Comparison of ENCODE assay signal across 8 cellular contexts in genomic region chr6:73388800-73389512, GRCh38. TPM values are rescaled to one million over a fixed set of nuclear protein-coding genes. Genes with fewer than 3 reads are reported as not detected.
A peak's percentile ranks its signal among the peaks of the same experiment; 100 is the strongest.
DNase-seq lines count a peak whose midpoint lies in the region; ATAC-seq and TF ChIP-seq lines count a peak whose summit lies in the region.

No MANE protein-coding gene starts in this region.

- H2AFZ ChIP-seq in PC-3 (ENCODE audit: low read length): peak overlapping the region; percentile 90

- peak; percentile 21 to 67 (median 45) for DNase-seq in CD8-positive, alpha-beta memory T cell
- DNase-seq in PC-3 (peak; percentile 77), foreskin keratinocyte (peak; percentile 39 to 70), testis (peak; percentile 63)

- peak overlapping the region; percentile 78 to 95 (median 86) for H3K27ac Mint-ChIP-seq in CD8-positive, alpha-beta memory T cell
- H3K27ac Mint-ChIP-seq in activated T-helper 17 cell treated with anti-CD3 and anti-CD28 coated beads, Interleukin-2, amount 50 U/mL, for 72 hours: peak overlapping the region; percentile 82

- CTCF ChIA-PET in CD8-positive, alpha-beta memory T cell (lab: Charles Lee): interaction anchor here (0.8 to 2.3 kb wide), 12 partner anchors 11 to 773 kb away, joined by 3 to 10 read pairs (median 3); partner anchors contain the start of gene MTO1
- CTCF ChIA-PET in PC-3 (lab: Charles Lee): interaction anchor here (0.6 to 1.0 kb wide), 7 partner anchors 9 to 103 kb away, joined by 3 to 4 read pairs (median 3); no protein-coding TSS in a partner anchor

- H3K27me3 ChIP-seq in CD8-positive, alpha-beta memory T cell (ENCODE audit: insufficient read depth, low read length, poor library complexity, severe bottlenecking): no peaks in the 10 kb centered on the region
- H3K27me3 ChIP-seq in PC-3 (ENCODE audit: low read length) (no peaks in the 10 kb centered on the region), foreskin keratinocyte (no peaks in the 10 kb centered on the region), neutrophil (no peaks in the 10 kb centered on the region), testis (no peaks in the 10 kb centered on the region)

- peak overlapping the region; percentile 76 for H3K9ac ChIP-seq in PC-3 (ENCODE audit: low read length)

- intact Hi-C loops in PC-3 (cut with micrococcal nuclease): loop anchor here (5.0 kb wide), 2 partner anchors 62 to 102 kb away; no protein-coding TSS in a partner anchor
- intact Hi-C loops in testis (cut with DNase I; ENCODE audit: low total_unique reads): no loop called here

- H3K9me3 Mint-ChIP-seq in CD8-positive, alpha-beta memory T cell: no peaks in the 10 kb centered on the region
- H3K9me3 Mint-ChIP-seq in activated T-helper 17 cell treated with anti-CD3 and anti-CD28 coated beads, Interleukin-2, amount 50 U/mL, for 72 hours: no peaks in the 10 kb centered on the region

- peak; percentile 42 for TF ChIP-seq POLR2A in GM19193 (IDR thresholded peaks at IDR 0.05; ENCODE audit: extremely low read depth, insufficient read depth, insufficient read length)
- TF ChIP-seq POLR2A in testis (IDR thresholded peaks at IDR 0.05): no peak

- no peaks in the 10 kb centered on the region for H3K36me3 ChIP-seq in CD8-positive, alpha-beta memory T cell (ENCODE audit: insufficient read depth, low read length)
- no peaks in the 10 kb centered on the region for H3K36me3 ChIP-seq in PC-3 (ENCODE audit: low read depth, low read length)
- no peaks in the 10 kb centered on the region for H3K36me3 ChIP-seq in neutrophil
- no peaks in the 10 kb centered on the region for H3K36me3 ChIP-seq in testis (ENCODE audit: low read depth, missing control alignments)

- TF ChIP-seq CTCF in PC-3 (conservative IDR thresholded peaks at IDR 0.05; ENCODE audit: low read depth, low read length) (peak; percentile 73), foreskin keratinocyte (conservative IDR thresholded peaks at IDR 0.05) (peak; percentile 87), neutrophil (IDR thresholded peaks at IDR 0.05) (no peak), testis (IDR thresholded peaks at IDR 0.05) (peak; percentile 21 to 36 (median 34))

- peaks cover 8% of the 10 kb centered on the region for H3K4me1 ChIP-seq in CD8-positive, alpha-beta memory T cell (ENCODE audit: insufficient read depth, low read length)
- no peaks in the 10 kb centered on the region for H3K4me1 ChIP-seq in PC-3 (ENCODE audit: insufficient read depth, low read length)
- no peaks in the 10 kb centered on the region for H3K4me1 ChIP-seq in foreskin keratinocyte
- H3K4me1 ChIP-seq in neutrophil (ENCODE audit: control insufficient read depth in 1 of 2, insufficient read depth in 1 of 2, low read depth in 1 of 2, low read length in 1 of 2): peaks cover 11% of the 10 kb centered on the region in 2 experiments
- no peaks in the 10 kb centered on the region for H3K4me1 ChIP-seq in testis

- 3% methylated on average over 12 to 32 of the region's 38 CpGs for WGBS in testis, 2 donors

- H3K4me2 ChIP-seq in PC-3 (ENCODE audit: low read length): peak overlapping the region; percentile 92

- peak overlapping the region; percentile 78 to 95 (median 86) for H3K4me3 Mint-ChIP-seq in CD8-positive, alpha-beta memory T cell
- peak overlapping the region; percentile 86 for H3K4me3 Mint-ChIP-seq in activated T-helper 17 cell treated with anti-CD3 and anti-CD28 coated beads, Interleukin-2, amount 50 U/mL, for 72 hours

- no peaks in the 10 kb centered on the region for H3F3A ChIP-seq in PC-3 (ENCODE audit: low read length, unreplicated experiment)

- no peaks in the 10 kb centered on the region for H4K20me1 ChIP-seq in PC-3 (ENCODE audit: low read length)

- no peaks in the 10 kb centered on the region for H3K9me3 ChIP-seq in CD8-positive, alpha-beta memory T cell (ENCODE audit: low read length)
- H3K9me3 ChIP-seq in PC-3 (ENCODE audit: low read length): no peaks in the 10 kb centered on the region
- H3K9me3 ChIP-seq in neutrophil: no peaks in the 10 kb centered on the region
- no peaks in the 10 kb centered on the region for H3K9me3 ChIP-seq in testis

- H3K79me2 ChIP-seq in PC-3 (ENCODE audit: low read length): no peaks in the 10 kb centered on the region

- H3K4me3 ChIP-seq in CD8-positive, alpha-beta memory T cell (ENCODE audit: low read length): peak overlapping the region; percentile 66
- H3K4me3 ChIP-seq in PC-3 (ENCODE audit: low read length) (peak overlapping the region; percentile 79), neutrophil (ENCODE audit: low read depth in 1 of 2, low read length in 1 of 2) (peak overlapping the region; percentile 67 to 71), testis (peak overlapping the region; percentile 49 to 60)

- H3K4me1 Mint-ChIP-seq in CD8-positive, alpha-beta memory T cell: peaks cover 27 to 36% (median 35%) of the 10 kb centered on the region in 3 donors
- H3K4me1 Mint-ChIP-seq in activated T-helper 17 cell treated with anti-CD3 and anti-CD28 coated beads, Interleukin-2, amount 50 U/mL, for 72 hours: peaks cover 12% of the 10 kb centered on the region

- ATAC-seq in HG03354 (IDR thresholded peaks at IDR 0.05; ENCODE audit: poor library complexity, severe bottlenecking, unreplicated experiment) (peak; percentile 77), PC-3 (peak; percentile 87), foreskin keratinocyte (peak; percentile 85)
- peak; percentile 92 for ATAC-seq in activated T-helper 17 cell treated with anti-CD3 and anti-CD28 coated beads, Interleukin-2, amount 50 U/mL, for 72 hours (replicated peaks)

- H3K36me3 Mint-ChIP-seq in CD8-positive, alpha-beta memory T cell: peaks cover 0 to 5% (median 1%) of the 10 kb centered on the region in 3 donors
- no peaks in the 10 kb centered on the region for H3K36me3 Mint-ChIP-seq in activated T-helper 17 cell treated with anti-CD3 and anti-CD28 coated beads, Interleukin-2, amount 50 U/mL, for 72 hours (ENCODE audit: low read depth)

- H3K9me2 ChIP-seq in PC-3 (replicated peaks; ENCODE audit: low read length): no peaks in the 10 kb centered on the region

- peak overlapping the region; percentile 69 for H3K27ac ChIP-seq in CD8-positive, alpha-beta memory T cell (ENCODE audit: low read depth, low read length)
- H3K27ac ChIP-seq in PC-3 (ENCODE audit: low read length) (peak overlapping the region; percentile 85), foreskin keratinocyte (peak overlapping the region; percentile 2), neutrophil (peak overlapping the region; percentile 74), testis (peak overlapping the region; percentile 15 to 60)

- H3K27me3 Mint-ChIP-seq in CD8-positive, alpha-beta memory T cell: no peaks in the 10 kb centered on the region
- H3K27me3 Mint-ChIP-seq in activated T-helper 17 cell treated with anti-CD3 and anti-CD28 coated beads, Interleukin-2, amount 50 U/mL, for 72 hours: no peaks in the 10 kb centered on the region

- POLR2A ChIA-PET in CD8-positive, alpha-beta memory T cell (lab: Charles Lee): interaction anchor here (0.6 to 1.5 kb wide), 3 partner anchors 61 to 74 kb away, joined by 3 to 9 read pairs (median 5); partner anchors contain the start of gene MTO1
- POLR2A ChIA-PET in PC-3 (lab: Charles Lee; ENCODE audit: unreplicated experiment): interaction anchor here (0.5 kb wide), 1 partner anchor 264 kb away, joined by 3 read pairs; no protein-coding TSS in a partner anchor

- TSS peak; percentile 97 for BruUV-seq in PC-3 (replicated peaks; lab: Mats Ljungman, UMichigan)

RNA-seq across cellular contexts. Expression of gene DDX43, which starts 5.7 kb away (rescaled TPM):
- total RNA-seq in CD8-positive, alpha-beta memory T cell: under 1 TPM; 0.71 to 0.98 TPM
- 1.6 TPM for polyA plus RNA-seq in CD8-positive, alpha-beta memory T cell
- total RNA-seq in PC-3 (2014; rRNA removed) (not detected in 2 replicates), foreskin keratinocyte (0.54 and 0.99 TPM in 2 replicates), testis (10 to 100 TPM; 20.1 to 26.0 TPM)
- total RNA-seq in activated T-helper 17 cell treated with anti-CD3 and anti-CD28 coated beads, Interleukin-2, amount 50 U/mL, for 72 hours: under 1 TPM; 0.90 to 0.97 TPM
- polyA plus RNA-seq in foreskin keratinocyte (0.26 and 0.71 TPM in 2 replicates), testis (ENCODE audit: insufficient read depth, low read depth, low replicate concordance) (24.5 TPM)

RNA-seq across cellular contexts. Expression of gene OOEP, which starts 19.3 kb away (rescaled TPM):
- under 1 TPM in 1 of 2 experiments, not detected in 1; 0.47 TPM for total RNA-seq in CD8-positive, alpha-beta memory T cell
- not detected for polyA plus RNA-seq in CD8-positive, alpha-beta memory T cell
- total RNA-seq in PC-3 (2014; rRNA removed): not detected in 2 replicates
- total RNA-seq in activated T-helper 17 cell treated with anti-CD3 and anti-CD28 coated beads, Interleukin-2, amount 50 U/mL, for 72 hours: 1 to 10 TPM in 1 of 2 donors, under 1 TPM in 1; 0.26 to 1.0 TPM
- total RNA-seq in foreskin keratinocyte: 0.14 and 0.49 TPM in 2 replicates
- 0.19 and 0.56 TPM in 2 replicates for polyA plus RNA-seq in foreskin keratinocyte
- total RNA-seq in testis: 10 to 100 TPM; 14.1 to 26.9 TPM
- 24.8 TPM for polyA plus RNA-seq in testis (ENCODE audit: insufficient read depth, low read depth, low replicate concordance)

RNA-seq across cellular contexts. Expression of gene KHDC3L, which starts 26.5 kb away (rescaled TPM):
- not detected for total RNA-seq in CD8-positive, alpha-beta memory T cell
- polyA plus RNA-seq in CD8-positive, alpha-beta memory T cell: not detected
- total RNA-seq in PC-3 (2014; rRNA removed) (not detected in 2 replicates), foreskin keratinocyte (not detected in 2 replicates), testis (under 1 TPM in 1 of 2 donors, not detected in 1; 0.47 TPM)
- total RNA-seq in activated T-helper 17 cell treated with anti-CD3 and anti-CD28 coated beads, Interleukin-2, amount 50 U/mL, for 72 hours: not detected
- polyA plus RNA-seq in foreskin keratinocyte (not detected in 2 replicates), testis (ENCODE audit: insufficient read depth, low read depth, low replicate concordance) (not detected)

RNA-seq across cellular contexts. Expression of gene DPPA5, which starts 34.9 kb away (rescaled TPM):
- not detected for total RNA-seq in CD8-positive, alpha-beta memory T cell
- polyA plus RNA-seq in CD8-positive, alpha-beta memory T cell: not detected
- not detected in 2 replicates for total RNA-seq in PC-3 (2014; rRNA removed)
- total RNA-seq in activated T-helper 17 cell treated with anti-CD3 and anti-CD28 coated beads, Interleukin-2, amount 50 U/mL, for 72 hours: not detected
- total RNA-seq in foreskin keratinocyte: not detected in 2 replicates
- polyA plus RNA-seq in foreskin keratinocyte: not detected in 2 replicates
- total RNA-seq in testis: 1 to 10 TPM in 1 of 2 donors, under 1 TPM in 1; 0.94 to 2.3 TPM
- 1.7 TPM for polyA plus RNA-seq in testis (ENCODE audit: insufficient read depth, low read depth, low replicate concordance)

Comparison
In these comparisons a context has a peak if more than half of its experiments do, and no peak if none do; other contexts are left out.
1. Peak in every context shown above with its lines: DNase-seq, ATAC-seq, H3K4me3 ChIP-seq and H3K27ac ChIP-seq.
2. H3K27ac ChIP-seq: peak in every context shown above with its lines; median percentile 85 in PC-3; 74 in neutrophil; 69 in CD8-positive, alpha-beta memory T cell; 38 in testis; 2 in foreskin keratinocyte.
3. RNA of gene DDX43, which starts 5.7 kb away (total RNA-seq): 20.1 to 26.0 TPM in testis; 0.54 to 0.99 TPM in foreskin keratinocyte, 0.71 to 0.98 TPM in CD8-positive, alpha-beta memory T cell, 0.90 to 0.97 TPM in activated T-helper 17 cell treated with anti-CD3 and anti-CD28 coated beads, Interleukin-2, amount 50 U/mL, for 72 hours and not detected in PC-3; every median in the first group is over 10 times any median in the second.
4. RNA of gene OOEP, which starts 19.3 kb away (total RNA-seq): 14.1 to 26.9 TPM in testis; 0.26 to 1.0 TPM in activated T-helper 17 cell treated with anti-CD3 and anti-CD28 coated beads, Interleukin-2, amount 50 U/mL, for 72 hours, 0.14 to 0.49 TPM in foreskin keratinocyte, 0.47 TPM in CD8-positive, alpha-beta memory T cell and not detected in PC-3; every median in the first group is over 4 times any median in the second.